Comparison of ENCODE assay signal across 17 cellular contexts in the genomic region with DNA sequence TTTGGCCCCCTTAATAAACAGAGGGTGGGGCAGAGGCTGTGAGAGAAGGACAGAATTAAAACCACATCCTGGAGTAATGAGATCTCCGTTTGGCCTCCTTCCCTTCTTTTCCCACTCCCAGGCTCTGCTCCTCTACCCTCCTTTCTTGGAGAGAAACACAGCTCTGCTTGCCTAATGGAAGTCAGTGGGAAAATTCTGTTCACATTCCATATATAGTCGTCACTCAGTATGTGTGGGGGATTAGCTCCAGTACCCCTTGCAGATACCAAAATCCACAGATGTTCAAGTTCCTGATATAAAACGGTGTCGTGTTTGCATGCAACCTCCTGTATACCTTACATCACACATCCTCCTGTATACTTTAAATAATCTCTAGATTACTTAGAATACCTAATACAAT. TPM values are rescaled to one million over a fixed set of nuclear protein-coding genes. Genes with fewer than 3 reads are reported as not detected.
DNase-seq lines count a peak whose midpoint lies in the region; TF ChIP-seq lines count a peak whose summit lies in the region.
"Had no signal": no experiment of that assay in that cellular context is flagged by ENCODE, and none has a peak within 500 bp of the region (broad histone marks: within the 10 kb centered on the region; RNA-seq: fewer than 3 reads in every experiment).

No MANE protein-coding gene starts in this region.

- peak overlapping the region; percentile 55; the same call in 1 of the 2 replicates for H3K9ac ChIP-seq in Karpas-422 (ENCODE audit: low read length)

- peaks cover 12% of the 10 kb centered on the region for H3K9me3 Mint-ChIP-seq in nephron
- H3K9me3 Mint-ChIP-seq in activated T-helper 2 cell treated with anti-CD3 and anti-CD28 coated beads, Interferon-gamma antibody, Interleukin-2, Interleukin-4, amounts not matched to agents 10 μg/mL and 5 μg/mL and 100 μg/mL, durations not matched to agents 14 hours and 24 hours and 36 hours = peaks cover 8% of the 10 kb centered on the region

- peak overlapping the region; percentile 51 for H3K4me2 ChIP-seq in Karpas-422 (ENCODE audit: low read depth, low read length, poor library complexity, severe bottlenecking)

- H3K79me2 ChIP-seq in Karpas-422 (ENCODE audit: low read length) = no peaks in the 10 kb centered on the region

- peak; percentile 84 for DNase-seq in AG09319 (ENCODE audit: extremely low read depth, low read depth)
- peak; percentile 53 for DNase-seq in Karpas-422
- peak; percentile 36 for DNase-seq in choroid plexus epithelial cell (ENCODE audit: low read depth)
- DNase-seq in LoVo (ENCODE audit: low spot score) = no peak
- DNase-seq in EL = no peak
- DNase-seq in caudate nucleus (lab: John Stamatoyannopoulos, UW) = no peak
- DNase-seq in activated T-helper 2 cell treated with anti-CD3 and anti-CD28 coated beads, Interferon-gamma antibody, Interleukin-2, Interleukin-4, amounts not matched to agents 10 μg/mL and 5 μg/mL and 100 μg/mL, durations not matched to agents 14 hours and 24 hours and 36 hours (ENCODE audit: low spot score) = no peak
- DNase-seq: activated CD4-positive, alpha-beta T cell treated with anti-CD3 and anti-CD28 coated beads for 36 hours; activated T-cell treated with anti-CD3 and anti-CD28 coated beads, Interleukin-2, amount 50 U/mL, for 24 hours; amygdala; NCI-H2107; NK-92 treated with Interleukin-12 subunit alpha and Interleukin-12 subunit beta, amount 100 ng/mL, for 24 hours; pancreas; stimulated activated CD4-positive, alpha-beta T cell treated with anti-CD3 and anti-CD28 coated beads, Interleukin-4, amount 100 ng/mL, for 1 hour; stimulated activated naive CD4-positive, alpha-beta T cell had no signal

- intact Hi-C loops in activated T-helper 2 cell treated with anti-CD3 and anti-CD28 coated beads, Interferon-gamma antibody, Interleukin-2, Interleukin-4, amounts not matched to agents 10 μg/mL and 5 μg/mL and 100 μg/mL, durations not matched to agents 14 hours and 24 hours and 36 hours (cut with micrococcal nuclease) = no loop called here

- H3K36me3 ChIP-seq in Karpas-422 (ENCODE audit: insufficient read depth, low read length) = no peaks in the 10 kb centered on the region
- H3K36me3 ChIP-seq: pancreas had no signal

- no peaks in the 10 kb centered on the region for H3K27me3 Mint-ChIP-seq in nephron (ENCODE audit: low read depth)
- peaks cover 29% of the 10 kb centered on the region for H3K27me3 Mint-ChIP-seq in activated T-helper 2 cell treated with anti-CD3 and anti-CD28 coated beads, Interferon-gamma antibody, Interleukin-2, Interleukin-4, amounts not matched to agents 10 μg/mL and 5 μg/mL and 100 μg/mL, durations not matched to agents 14 hours and 24 hours and 36 hours (ENCODE audit: low read depth)

- no peak overlapping the region for H3K4me3 ChIP-seq in Karpas-422 (ENCODE audit: low read length)
- H3K4me3 ChIP-seq in choroid plexus epithelial cell (ENCODE audit: low read depth, low read length) = no peak overlapping the region
- H3K4me3 ChIP-seq: pancreas had no signal

- H4K20me1 ChIP-seq in Karpas-422 (ENCODE audit: insufficient read depth, low read depth, low read length) = no peaks in the 10 kb centered on the region

- H3K27ac ChIP-seq in Karpas-422 (ENCODE audit: low read length) = peak overlapping the region; percentile 90
- H3K27ac ChIP-seq in caudate nucleus (ENCODE audit: low read depth, low read length) = no peak overlapping the region
- H3K27ac ChIP-seq: C4-2B, pancreas had no signal

- no peaks in the 10 kb centered on the region for H3K9me2 ChIP-seq in Karpas-422 (replicated peaks; ENCODE audit: insufficient read depth, low read length)

- H3K36me3 Mint-ChIP-seq in nephron (ENCODE audit: low read depth) = no peaks in the 10 kb centered on the region
- no peaks in the 10 kb centered on the region for H3K36me3 Mint-ChIP-seq in activated T-helper 2 cell treated with anti-CD3 and anti-CD28 coated beads, Interferon-gamma antibody, Interleukin-2, Interleukin-4, amounts not matched to agents 10 μg/mL and 5 μg/mL and 100 μg/mL, durations not matched to agents 14 hours and 24 hours and 36 hours (ENCODE audit: low read depth)

- H3K27ac Mint-ChIP-seq in nephron = peak overlapping the region; percentile 72 to 92 (median 92)
- no peak overlapping the region for H3K27ac Mint-ChIP-seq in activated T-helper 2 cell treated with anti-CD3 and anti-CD28 coated beads, Interferon-gamma antibody, Interleukin-2, Interleukin-4, amounts not matched to agents 10 μg/mL and 5 μg/mL and 100 μg/mL, durations not matched to agents 14 hours and 24 hours and 36 hours
- H3K27ac Mint-ChIP-seq: activated CD4-positive, alpha-beta T cell treated with anti-CD3 and anti-CD28 coated beads for 36 hours; activated T-cell treated with anti-CD3 and anti-CD28 coated beads, Interleukin-2, amount 50 U/mL, for 24 hours had no signal

- peaks cover 48% of the 10 kb centered on the region for H3K4me1 Mint-ChIP-seq in nephron
- H3K4me1 Mint-ChIP-seq in activated T-helper 2 cell treated with anti-CD3 and anti-CD28 coated beads, Interferon-gamma antibody, Interleukin-2, Interleukin-4, amounts not matched to agents 10 μg/mL and 5 μg/mL and 100 μg/mL, durations not matched to agents 14 hours and 24 hours and 36 hours (ENCODE audit: low read depth) = peaks cover 1% of the 10 kb centered on the region
- H3K4me1 Mint-ChIP-seq: activated CD4-positive, alpha-beta T cell treated with anti-CD3 and anti-CD28 coated beads for 36 hours had no signal

- peaks cover 36% of the 10 kb centered on the region for H3K4me1 ChIP-seq in Karpas-422 (ENCODE audit: low read length)
- H3K4me1 ChIP-seq: pancreas had no signal

- no peaks in the 10 kb centered on the region for H3K27me3 ChIP-seq in Karpas-422 (ENCODE audit: low read length)
- H3K27me3 ChIP-seq: pancreas had no signal

- no peak for TF ChIP-seq CTCF in AG09319 (IDR thresholded peaks at IDR 0.05; ENCODE audit: low read depth, low read length)
- TF ChIP-seq CTCF in choroid plexus epithelial cell (conservative IDR thresholded peaks at IDR 0.05; ENCODE audit: low read depth, low read length) = no peak
- no peak for TF ChIP-seq CTCF in nephron (IDR thresholded peaks at IDR 0.05; ENCODE audit: unreplicated experiment in 3 of 3)

- H2AFZ ChIP-seq in Karpas-422 (ENCODE audit: low read length) = peak overlapping the region; percentile 60; the same call in 1 of the 2 replicates

- H3K9me3 ChIP-seq in Karpas-422 (ENCODE audit: low read length) = no peaks in the 10 kb centered on the region; the same call in 1 of the 2 replicates
- H3K9me3 ChIP-seq: pancreas had no signal

- peak overlapping the region in 1 of 3 experiments; percentile 23 for H3K4me3 Mint-ChIP-seq in nephron
- no peak overlapping the region for H3K4me3 Mint-ChIP-seq in activated T-helper 2 cell treated with anti-CD3 and anti-CD28 coated beads, Interferon-gamma antibody, Interleukin-2, Interleukin-4, amounts not matched to agents 10 μg/mL and 5 μg/mL and 100 μg/mL, durations not matched to agents 14 hours and 24 hours and 36 hours (ENCODE audit: low read depth)
- H3K4me3 Mint-ChIP-seq: activated CD4-positive, alpha-beta T cell treated with anti-CD3 and anti-CD28 coated beads for 36 hours; activated T-cell treated with anti-CD3 and anti-CD28 coated beads, Interleukin-2, amount 50 U/mL, for 24 hours had no signal

RNA-seq across cellular contexts. Expression of a gene that starts 37.6 kb away (rescaled TPM):
- total RNA-seq in Karpas-422 (2014; rRNA removed; shearing (Covaris generic); ENCODE audit: low replicate concordance) = not detected in 2 replicates
- total RNA-seq in activated T-helper 2 cell treated with anti-CD3 and anti-CD28 coated beads, Interferon-gamma antibody, Interleukin-2, Interleukin-4, amounts not matched to agents 10 μg/mL and 5 μg/mL and 100 μg/mL, durations not matched to agents 14 hours and 24 hours and 36 hours = 35.2 and 37.3 TPM in 2 replicates

Comparison
In these comparisons a context has a peak if more than half of its experiments do, and no peak if none do; other contexts are left out.
1. DNase-seq: peak in AG09319 (single experiment), Karpas-422 (single experiment) and choroid plexus epithelial cell (single experiment); none in LoVo (single experiment), EL (single experiment), caudate nucleus (0 of 61) and activated T-helper 2 cell treated with anti-CD3 and anti-CD28 coated beads, Interferon-gamma antibody, Interleukin-2, Interleukin-4, amounts not matched to agents 10 μg/mL and 5 μg/mL and 100 μg/mL, durations not matched to agents 14 hours and 24 hours and 36 hours (single experiment).
2. RNA of a gene that starts 37.6 kb away (total RNA-seq): 35.2 to 37.3 TPM in activated T-helper 2 cell treated with anti-CD3 and anti-CD28 coated beads, Interferon-gamma antibody, Interleukin-2, Interleukin-4, amounts not matched to agents 10 μg/mL and 5 μg/mL and 100 μg/mL, durations not matched to agents 14 hours and 24 hours and 36 hours; not detected in Karpas-422; every median in the first group is over 10 times any median in the second.